24 cellular contexts compared by ENCODE assay signal in genomic region chr1:219463629-219464028, GRCh38.
DNase-seq lines count a peak whose midpoint lies in the region; ATAC-seq lines count a peak whose summit lies in the region.
"Had no signal": no experiment of that assay in that cellular context is flagged by ENCODE, and none has a peak within 500 bp of the region (broad histone marks: within the 10 kb centered on the region; RNA-seq: fewer than 3 reads in every experiment).

No MANE protein-coding gene starts in this region.

- H3K9me3 Mint-ChIP-seq in activated T-helper 17 cell treated with anti-CD3 and anti-CD28 coated beads, Interleukin-2, amount 50 U/mL, for 72 hours, result peaks cover 3% of the 10 kb centered on the region
- H3K9me3 Mint-ChIP-seq: activated naive CD4-positive, alpha-beta T cell treated with anti-CD3 and anti-CD28 coated beads for 36 hours; activated T-cell treated with anti-CD3 and anti-CD28 coated beads, Interleukin-2, amount 50 U/mL, for 4 hours; stimulated activated naive CD8-positive, alpha-beta T cell treated with anti-CD3 and anti-CD28 coated beads, Interleukin-15, amount 100 ng/mL, for 72 hours; T-helper 1 cell treated with Interleukin-12 subunit alpha and Interleukin-12 subunit beta and Interleukin-4 antibody, amounts not matched to agents 30 μg/mL and 1 μg/mL, for 36 hours had no signal

- peaks cover 4% of the 10 kb centered on the region for H3K27me3 Mint-ChIP-seq in activated T-helper 17 cell treated with anti-CD3 and anti-CD28 coated beads, Interleukin-2, amount 50 U/mL, for 72 hours
- H3K27me3 Mint-ChIP-seq: activated CD4-positive, alpha-beta T cell treated with anti-CD3 and anti-CD28 coated beads, Interleukin-2, amount 10 ng/mL, durations not matched to agents 24 days and 14 days; natural killer cell treated with Interleukin-12 subunit alpha and Interleukin-12 subunit beta and Interleukin-15 and Interleukin-18, amount 100 ng/mL, for 72 hours; stimulated activated naive CD8-positive, alpha-beta T cell treated with anti-CD3 and anti-CD28 coated beads, Interleukin-15, amount 100 ng/mL, for 72 hours had no signal

- H3K4me3 ChIP-seq in skin epidermis, result no peak overlapping the region
- H3K4me3 ChIP-seq: colonic mucosa, heart right ventricle, ovary, transverse colon had no signal

- H3K27ac ChIP-seq in skin epidermis, result peak overlapping the region in 11 of 21 experiments; percentile 32 to 86 (median 71)
- H3K27ac ChIP-seq: colonic mucosa, ovary, transverse colon had no signal

- peak overlapping the region; percentile 32 for H3K27ac Mint-ChIP-seq in activated T-helper 17 cell treated with anti-CD3 and anti-CD28 coated beads, Interleukin-2, amount 50 U/mL, for 72 hours
- H3K27ac Mint-ChIP-seq: activated CD4-positive, alpha-beta T cell treated with anti-CD3 and anti-CD28 coated beads, Interleukin-2, amount 10 ng/mL, durations not matched to agents 24 days and 14 days; activated naive CD4-positive, alpha-beta T cell treated with anti-CD3 and anti-CD28 coated beads for 36 hours; natural killer cell treated with Interleukin-12 subunit alpha and Interleukin-12 subunit beta and Interleukin-15 and Interleukin-18, amount 100 ng/mL, for 72 hours; stimulated activated naive CD8-positive, alpha-beta T cell treated with anti-CD3 and anti-CD28 coated beads, Interleukin-15, amount 100 ng/mL, for 72 hours; T-helper 1 cell treated with Interleukin-12 subunit alpha and Interleukin-12 subunit beta and Interleukin-4 antibody, amounts not matched to agents 30 μg/mL and 1 μg/mL, for 36 hours had no signal

- no peak for ATAC-seq in activated T-helper 17 cell treated with anti-CD3 and anti-CD28 coated beads, Interleukin-2, amount 50 U/mL, for 72 hours (replicated peaks)
- ATAC-seq: activated T-cell treated with anti-CD3 and anti-CD28 coated beads, Interleukin-2, amount 50 U/mL, for 4 hours; esophagus mucosa; natural killer cell treated with Interleukin-12 subunit alpha and Interleukin-12 subunit beta and Interleukin-15 and Interleukin-18, amount 100 ng/mL, for 72 hours; stimulated activated naive CD8-positive, alpha-beta T cell treated with anti-CD3 and anti-CD28 coated beads, Interleukin-15, amount 100 ng/mL, for 72 hours had no signal

- no peaks in the 10 kb centered on the region for H3K36me3 Mint-ChIP-seq in activated T-helper 17 cell treated with anti-CD3 and anti-CD28 coated beads, Interleukin-2, amount 50 U/mL, for 72 hours (ENCODE audit: low read depth)
- H3K36me3 Mint-ChIP-seq: natural killer cell treated with Interleukin-12 subunit alpha and Interleukin-12 subunit beta and Interleukin-15 and Interleukin-18, amount 100 ng/mL, for 72 hours had no signal

- H3K4me1 Mint-ChIP-seq in activated T-helper 17 cell treated with anti-CD3 and anti-CD28 coated beads, Interleukin-2, amount 50 U/mL, for 72 hours, result no peaks in the 10 kb centered on the region
- H3K4me1 Mint-ChIP-seq: stimulated activated naive CD8-positive, alpha-beta T cell treated with anti-CD3 and anti-CD28 coated beads, Interleukin-15, amount 100 ng/mL, for 72 hours had no signal

- DNase-seq in CD1c-positive myeloid dendritic cell (ENCODE audit: extremely low spot score) (peak; percentile 30), globus pallidus (ENCODE audit: low spot score) (peak; percentile 21), 8988T (no peak)
- DNase-seq in stimulated activated CD4-positive, alpha-beta T cell treated with anti-CD3 and anti-CD28 coated beads, Interleukin-4, amount 100 ng/mL, for 1 hour, result no peak
- DNase-seq in stimulated activated CD4-positive, alpha-beta T cell treated with anti-CD3 and anti-CD28 coated beads, Interleukin-15, amount 100 ng/mL, for 24 hours, result no peak
- DNase-seq: activated CD4-positive, alpha-beta T cell treated with anti-CD3 and anti-CD28 coated beads, Interleukin-2, amount 10 ng/mL, durations not matched to agents 24 days and 14 days; activated naive CD4-positive, alpha-beta T cell treated with anti-CD3 and anti-CD28 coated beads for 36 hours; activated T-cell treated with anti-CD3 and anti-CD28 coated beads, Interleukin-2, amount 50 U/mL, for 4 hours; amniotic stem cell; BE2C; colonic mucosa; heart right ventricle; KG1; MV-4-11; NCI-H510A treated with DMSO at 0.1 percent for 48 hours; NK-92 treated with Interleukin-12 subunit alpha and Interleukin-12 subunit beta, amount 100 ng/mL, for 24 hours; ovary; stimulated activated naive CD8-positive, alpha-beta T cell treated with anti-CD3 and anti-CD28 coated beads, Interleukin-15, amount 100 ng/mL, for 72 hours; transverse colon had no signal

- H3K4me3 Mint-ChIP-seq in activated T-helper 17 cell treated with anti-CD3 and anti-CD28 coated beads, Interleukin-2, amount 50 U/mL, for 72 hours, result no peak overlapping the region
- H3K4me3 Mint-ChIP-seq: activated CD4-positive, alpha-beta T cell treated with anti-CD3 and anti-CD28 coated beads, Interleukin-2, amount 10 ng/mL, durations not matched to agents 24 days and 14 days; activated naive CD4-positive, alpha-beta T cell treated with anti-CD3 and anti-CD28 coated beads for 36 hours; activated T-cell treated with anti-CD3 and anti-CD28 coated beads, Interleukin-2, amount 50 U/mL, for 4 hours; natural killer cell treated with Interleukin-12 subunit alpha and Interleukin-12 subunit beta and Interleukin-15 and Interleukin-18, amount 100 ng/mL, for 72 hours; stimulated activated naive CD8-positive, alpha-beta T cell treated with anti-CD3 and anti-CD28 coated beads, Interleukin-15, amount 100 ng/mL, for 72 hours; T-helper 1 cell treated with Interleukin-12 subunit alpha and Interleukin-12 subunit beta and Interleukin-4 antibody, amounts not matched to agents 30 μg/mL and 1 μg/mL, for 36 hours had no signal

Comparison
In these comparisons a context has a peak if more than half of its experiments do, and no peak if none do; other contexts are left out.
1. DNase-seq: peak in CD1c-positive myeloid dendritic cell (single experiment) and globus pallidus (single experiment); none in stimulated activated CD4-positive, alpha-beta T cell treated with anti-CD3 and anti-CD28 coated beads, Interleukin-4, amount 100 ng/mL, for 1 hour (single experiment), stimulated activated CD4-positive, alpha-beta T cell treated with anti-CD3 and anti-CD28 coated beads, Interleukin-15, amount 100 ng/mL, for 24 hours (single experiment) and 8988T (single experiment).